ENCODE assay signal across 15 cellular contexts in genomic region chr7:27094304-27095049, GRCh38. TPM values are rescaled to one million over a fixed set of nuclear protein-coding genes. Genes with fewer than 3 reads are reported as not detected.
A peak's percentile ranks its signal among the peaks of the same experiment; 100 is the strongest.
DNase-seq lines count a peak whose midpoint lies in the region; FAIRE-seq and TF ChIP-seq lines count a peak whose summit lies in the region.
"Had no signal": no experiment of that assay in that cellular context is flagged by ENCODE, and none has a peak within 500 bp of the region (broad histone marks: within the 10 kb centered on the region; RNA-seq: fewer than 3 reads in every experiment).

No MANE protein-coding gene starts in this region.

- H2BK15ac ChIP-seq in neuronal stem cell (ENCODE audit: low read length) = no peak overlapping the region

- H4K8ac ChIP-seq in neuronal stem cell (ENCODE audit: low read depth, low read length) = no peak overlapping the region

- POLR2A ChIA-PET in Caco-2 (lab: Charles Lee) = interaction anchor here (0.6 kb wide), 1 partner anchor 45 kb away, joined by 3 read pairs; no protein-coding TSS in a partner anchor
- POLR2A ChIA-PET in endothelial cell of umbilical vein (lab: Charles Lee) = no interaction called here

- peaks cover 57% of the 10 kb centered on the region for H3K4me1 Mint-ChIP-seq in Caco-2 (ENCODE audit: low read depth, unreplicated experiment)

- H3K27me3 ChIP-seq in Caco-2 (replicated peaks; ENCODE audit: control insufficient read depth, insufficient read depth, low read length) = no peaks in the 10 kb centered on the region
- no peaks in the 10 kb centered on the region for H3K27me3 ChIP-seq in Karpas-422 (ENCODE audit: low read length)
- no peaks in the 10 kb centered on the region for H3K27me3 ChIP-seq in endothelial cell of umbilical vein (ENCODE audit: control insufficient read depth in 2 of 2, insufficient read depth in 2 of 2, low read length in 2 of 2)
- H3K27me3 ChIP-seq in neuronal stem cell (ENCODE audit: control insufficient read depth in 3 of 3, insufficient read depth in 3 of 3, low read depth in 1 of 3, low read length in 3 of 3) = peaks cover 43 to 98% (median 96%) of the 10 kb centered on the region in 3 experiments

- no peak for TF ChIP-seq CTCF in Caco-2 (IDR thresholded peaks at IDR 0.05; ENCODE audit: insufficient read depth in 1 of 2, low read depth in 1 of 2, low read length in 1 of 2, severe bottlenecking in 1 of 2, unreplicated experiment in 1 of 2)
- no peak for TF ChIP-seq CTCF in endothelial cell of umbilical vein (IDR thresholded peaks at IDR 0.05; ENCODE audit: extremely low read depth in 1 of 2, insufficient read depth in 1 of 2, low read depth in 1 of 2, low read length in 2 of 2)
- TF ChIP-seq CTCF in foreskin fibroblast (IDR thresholded peaks at IDR 0.05; ENCODE audit: low read depth, low read length) = no peak

- WGBS in neuronal stem cell (ENCODE audit: extremely low coverage in 2 of 2, insufficient read length in 2 of 2, insufficient replicate concordance in 1 of 2), 2 donors = no CpG with 5 or more reads among the region's 29 CpGs

- BruUV-seq in Caco-2 (replicated peaks; lab: Mats Ljungman, UMichigan) (no TSS peak), endothelial cell of umbilical vein (replicated peaks; lab: Mats Ljungman, UMichigan) (no TSS peak)

- no peaks in the 10 kb centered on the region for H4K20me1 ChIP-seq in Karpas-422 (ENCODE audit: insufficient read depth, low read depth, low read length)
- H4K20me1 ChIP-seq in endothelial cell of umbilical vein (replicated peaks; ENCODE audit: control insufficient read depth, extremely low read depth, insufficient read depth, low read length) = no peaks in the 10 kb centered on the region

- H3K79me2 ChIP-seq in Karpas-422 (ENCODE audit: low read length) (peaks cover 15% of the 10 kb centered on the region), endothelial cell of umbilical vein (ENCODE audit: control insufficient read depth, insufficient read depth, low read length) (peaks cover 42% of the 10 kb centered on the region)

- no peaks in the 10 kb centered on the region for H3K9me2 ChIP-seq in Karpas-422 (replicated peaks; ENCODE audit: insufficient read depth, low read length)

- H3K14ac ChIP-seq in neuronal stem cell (ENCODE audit: low read length) = no peak overlapping the region

- DNase-seq in Caco-2 = no peak
- no peak for DNase-seq in Karpas-422
- no peak for DNase-seq in endothelial cell of umbilical vein (ENCODE audit: low read depth, low spot score)
- DNase-seq in neuronal stem cell (ENCODE audit: low spot score) = peak; percentile 6
- no peak for DNase-seq in SK-N-DZ (ENCODE audit: low spot score)
- DNase-seq in hypothalamus (lab: John Stamatoyannopoulos, UW) = no peak
- no peak for DNase-seq in foreskin fibroblast
- DNase-seq: activated CD8-positive, alpha-beta memory T cell treated with anti-CD3 and anti-CD28 coated beads, Interleukin-2, amount 50 U/mL, for 4 hours; Calu3; NCI-H2107; stimulated activated CD4-positive, alpha-beta T cell treated with anti-CD3 and anti-CD28 coated beads, Interleukin-2, amount 100 ng/mL, for 48 hours; T1000 had no signal

- H2AK5ac ChIP-seq in neuronal stem cell (ENCODE audit: low read depth, low read length) = no peak overlapping the region

- peaks cover 17% of the 10 kb centered on the region for H3K4me1 ChIP-seq in Caco-2
- H3K4me1 ChIP-seq in Karpas-422 (ENCODE audit: low read length) = peaks cover 19% of the 10 kb centered on the region
- peaks cover 32% of the 10 kb centered on the region for H3K4me1 ChIP-seq in endothelial cell of umbilical vein (ENCODE audit: control insufficient read depth, extremely low read depth, insufficient read depth, low read length)
- no peaks in the 10 kb centered on the region for H3K4me1 ChIP-seq in neuronal stem cell (ENCODE audit: control insufficient read depth in 2 of 2, insufficient read depth in 1 of 2, low read depth in 1 of 2, low read length in 2 of 2)

- H3K79me1 ChIP-seq in neuronal stem cell (ENCODE audit: low read depth, low read length) = no peaks in the 10 kb centered on the region

- H3K4me3 Mint-ChIP-seq in Caco-2 (ENCODE audit: unreplicated experiment) = peak overlapping the region; percentile 87

- dilution Hi-C loops in endothelial cell of umbilical vein (cut with MboI; ENCODE audit: extremely low pct_ligation_motif_present, low sequenced_read_pairs) = no loop called here

- peak overlapping the region; percentile 3 for H3K23ac ChIP-seq in neuronal stem cell (ENCODE audit: low read depth, low read length, poor library complexity)

- intact Hi-C loops in Caco-2 (cut with micrococcal nuclease; ENCODE audit: unreplicated experiment) (no loop called here), endothelial cell of umbilical vein (cut with micrococcal nuclease) (loop anchor here (2.0 kb wide), 1 partner anchor 28 kb away; no protein-coding TSS in a partner anchor)

- H2AFZ ChIP-seq in Karpas-422 (ENCODE audit: low read length) (no peak overlapping the region), endothelial cell of umbilical vein (ENCODE audit: low read depth, low read length) (no peak overlapping the region), neuronal stem cell (ENCODE audit: low read length) (no peak overlapping the region)

- no peak overlapping the region for H2BK12ac ChIP-seq in neuronal stem cell (ENCODE audit: low read length)

- H3K36me3 ChIP-seq in Caco-2 (ENCODE audit: control insufficient read depth, insufficient read depth, low read length) = no peaks in the 10 kb centered on the region
- H3K36me3 ChIP-seq in Karpas-422 (ENCODE audit: insufficient read depth, low read length) = no peaks in the 10 kb centered on the region
- no peaks in the 10 kb centered on the region for H3K36me3 ChIP-seq in endothelial cell of umbilical vein (ENCODE audit: control insufficient read depth in 2 of 2, extremely low read depth in 1 of 2, insufficient read depth in 2 of 2, low read length in 2 of 2)
- no peaks in the 10 kb centered on the region for H3K36me3 ChIP-seq in neuronal stem cell (replicated peaks in 1 of 2; ENCODE audit: control insufficient read depth in 2 of 2, insufficient read depth in 2 of 2, low read length in 2 of 2)

- no peaks in the 10 kb centered on the region for H3K9me3 Mint-ChIP-seq in Caco-2 (ENCODE audit: unreplicated experiment)

- peaks cover 19% of the 10 kb centered on the region for H3K36me3 Mint-ChIP-seq in Caco-2 (ENCODE audit: insufficient read depth, unreplicated experiment)

- H3K27ac ChIP-seq in Karpas-422 (ENCODE audit: low read length) = no peak overlapping the region
- H3K27ac ChIP-seq in endothelial cell of umbilical vein (ENCODE audit: insufficient read depth, low read depth, low read length) = no peak overlapping the region
- no peak overlapping the region for H3K27ac ChIP-seq in neuronal stem cell (replicated peaks; ENCODE audit: low read length)

- peak overlapping the region; percentile 74 for H3K27ac Mint-ChIP-seq in Caco-2 (ENCODE audit: unreplicated experiment)

- no peak for TF ChIP-seq POLR2A in endothelial cell of umbilical vein (IDR thresholded peaks at IDR 0.05; ENCODE audit: low read depth, low read length)

- H3K4me3 ChIP-seq in Caco-2 (ENCODE audit: low read depth, low read length) = no peak overlapping the region
- peak overlapping the region; percentile 85 for H3K4me3 ChIP-seq in Karpas-422 (ENCODE audit: low read length)
- no peak overlapping the region for H3K4me3 ChIP-seq in endothelial cell of umbilical vein (replicated peaks in 1 of 3; ENCODE audit: insufficient read depth in 1 of 3, low read depth in 1 of 3, low read length in 3 of 3)
- H3K4me3 ChIP-seq in neuronal stem cell (ENCODE audit: low read length in 2 of 2) = no peak overlapping the region
- no peak overlapping the region for H3K4me3 ChIP-seq in foreskin fibroblast (ENCODE audit: low read depth in 1 of 2, low read length in 2 of 2)

- CTCF ChIA-PET in Caco-2 (lab: Charles Lee) (interaction anchor here (1.1 kb wide), 1 partner anchor 17 kb away, joined by 3 read pairs; no protein-coding TSS in a partner anchor), endothelial cell of umbilical vein (lab: Charles Lee) (interaction anchor here (1.8 to 9.6 kb wide), 3 partner anchors 231 to 412 kb away, joined by 4 to 124 read pairs (median 5); partner anchors contain the start of gene SKAP2)

- H3K9ac ChIP-seq in Karpas-422 (ENCODE audit: low read length) = no peak overlapping the region
- H3K9ac ChIP-seq in endothelial cell of umbilical vein (replicated peaks; ENCODE audit: extremely low read depth, insufficient read depth, low read length) = no peak overlapping the region
- no peak overlapping the region for H3K9ac ChIP-seq in neuronal stem cell (ENCODE audit: low read depth, low read length, poor library complexity)

- H3K27me3 Mint-ChIP-seq in Caco-2 (ENCODE audit: insufficient read depth, unreplicated experiment) = no peaks in the 10 kb centered on the region

- H4K91ac ChIP-seq in neuronal stem cell (ENCODE audit: low read depth, low read length, poor library complexity) = no peak overlapping the region

- H3K4ac ChIP-seq in neuronal stem cell (ENCODE audit: low read length) = no peak overlapping the region

- FAIRE-seq in endothelial cell of umbilical vein (lab: Jason Lieb, UNC) = no peak
- FAIRE-seq: astrocyte, GM19239, islet of Langerhans had no signal

- no peak overlapping the region for H2BK5ac ChIP-seq in neuronal stem cell (ENCODE audit: low read length)

- peak overlapping the region; percentile 86 for H3K4me2 ChIP-seq in Karpas-422 (ENCODE audit: low read depth, low read length, poor library complexity, severe bottlenecking)
- H3K4me2 ChIP-seq in endothelial cell of umbilical vein (ENCODE audit: insufficient read depth, low read length) = peak overlapping the region; percentile 47
- no peak overlapping the region for H3K4me2 ChIP-seq in neuronal stem cell (ENCODE audit: insufficient read depth, low read length, poor library complexity, severe bottlenecking)

- H3K18ac ChIP-seq in neuronal stem cell (ENCODE audit: low read length) = no peak overlapping the region

- no peaks in the 10 kb centered on the region for H3K9me1 ChIP-seq in endothelial cell of umbilical vein (replicated peaks; ENCODE audit: control insufficient read depth, extremely low read depth, insufficient read depth, low read length)

- H2BK120ac ChIP-seq in neuronal stem cell (ENCODE audit: low read depth, low read length) = no peak overlapping the region

- no peaks in the 10 kb centered on the region for H3K9me3 ChIP-seq in Caco-2
- no peaks in the 10 kb centered on the region for H3K9me3 ChIP-seq in Karpas-422 (ENCODE audit: low read length)
- no peaks in the 10 kb centered on the region for H3K9me3 ChIP-seq in endothelial cell of umbilical vein (replicated peaks; ENCODE audit: control insufficient read depth, insufficient read depth, low read length)
- H3K9me3 ChIP-seq in neuronal stem cell (replicated peaks in 1 of 2; ENCODE audit: control insufficient read depth in 2 of 2, insufficient read depth in 1 of 2, low read depth in 1 of 2, low read length in 2 of 2) = peaks cover 2 to 3% of the 10 kb centered on the region in 2 donors

RNA-seq across cellular contexts. Expression of gene HOXA1, which starts 1.3 kb away (rescaled TPM):
- total RNA-seq in Caco-2 (2022) = 18.5 and 18.8 TPM in 2 replicates
- 4.1 and 4.4 TPM in 2 replicates for total RNA-seq in Karpas-422 (2014; rRNA removed; shearing (Covaris generic); ENCODE audit: low replicate concordance)
- 1.5 and 2.4 TPM in 2 replicates for total RNA-seq in endothelial cell of umbilical vein
- 1.2 and 1.5 TPM in 2 replicates for polyA plus RNA-seq in endothelial cell of umbilical vein
- 0.99 and 1.2 TPM in 2 replicates for polyA plus RNA-seq in endothelial cell of umbilical vein (2011; cell fraction: cytosol; rRNA removed)
- polyA plus RNA-seq in endothelial cell of umbilical vein (2011; cell fraction: nucleus; rRNA removed) = 1.5 and 1.6 TPM in 2 replicates
- 1.4 and 2.3 TPM in 2 replicates for polyA plus RNA-seq in endothelial cell of umbilical vein (2012)
- 0.89 and 1.3 TPM in 2 replicates for polyA minus RNA-seq in endothelial cell of umbilical vein
- polyA minus RNA-seq in endothelial cell of umbilical vein (2011; cell fraction: cytosol; rRNA and poly(A)+ RNA removed) = not detected
- polyA minus RNA-seq in endothelial cell of umbilical vein (2011; cell fraction: nucleus; rRNA and poly(A)+ RNA removed) = 1.1 and 1.3 TPM in 2 replicates
- polyA plus RNA-seq in neuronal stem cell (2013, experiment 1 of 2) = not detected
- polyA plus RNA-seq in neuronal stem cell (2013, experiment 2 of 2) = not detected
- polyA plus RNA-seq in SK-N-DZ (2014; cell fraction: cytosol; rRNA removed) = not detected in 2 replicates
- not detected in 2 replicates for polyA plus RNA-seq in SK-N-DZ (2014; cell fraction: nucleus; rRNA removed)

RNA-seq across cellular contexts. Expression of gene HOXA2, which starts 8.0 kb away (rescaled TPM):
- total RNA-seq in Caco-2 (2022) = 1.5 and 1.8 TPM in 2 replicates
- total RNA-seq in Karpas-422 (2014; rRNA removed; shearing (Covaris generic); ENCODE audit: low replicate concordance) = 0.41 and 0.47 TPM in 2 replicates
- 2.2 and 2.3 TPM in 2 replicates for total RNA-seq in endothelial cell of umbilical vein
- 1.6 and 1.9 TPM in 2 replicates for polyA plus RNA-seq in endothelial cell of umbilical vein
- polyA plus RNA-seq in endothelial cell of umbilical vein (2011; cell fraction: cytosol; rRNA removed) = 1.2 and 1.4 TPM in 2 replicates
- 4.1 and 4.8 TPM in 2 replicates for polyA plus RNA-seq in endothelial cell of umbilical vein (2011; cell fraction: nucleus; rRNA removed)
- polyA plus RNA-seq in endothelial cell of umbilical vein (2012) = 1.1 and 2.0 TPM in 2 replicates
- polyA minus RNA-seq in endothelial cell of umbilical vein = 0.68 and 0.98 TPM in 2 replicates
- not detected for polyA minus RNA-seq in endothelial cell of umbilical vein (2011; cell fraction: cytosol; rRNA and poly(A)+ RNA removed)
- polyA minus RNA-seq in endothelial cell of umbilical vein (2011; cell fraction: nucleus; rRNA and poly(A)+ RNA removed) = 2.5 and 3.0 TPM in 2 replicates
- polyA plus RNA-seq in neuronal stem cell (2013, experiment 1 of 2) = 0.04 TPM
- not detected for polyA plus RNA-seq in neuronal stem cell (2013, experiment 2 of 2)
- polyA plus RNA-seq in SK-N-DZ (2014; cell fraction: cytosol; rRNA removed) = not detected in 2 replicates
- polyA plus RNA-seq in SK-N-DZ (2014; cell fraction: nucleus; rRNA removed) = not detected in 2 replicates
- total RNA-seq: astrocyte had no signal

RNA-seq across cellular contexts. Expression of gene HOXA4, which starts 36.1 kb away (rescaled TPM):
- 4.8 and 5.5 TPM in 2 replicates for total RNA-seq in Caco-2 (2022)
- 0.79 TPM in 1 of 2 replicates, not detected in the other for total RNA-seq in Karpas-422 (2014; rRNA removed; shearing (Covaris generic); ENCODE audit: low replicate concordance)
- 7.5 and 8.1 TPM in 2 replicates for total RNA-seq in endothelial cell of umbilical vein
- 4.9 and 5.8 TPM in 2 replicates for polyA plus RNA-seq in endothelial cell of umbilical vein
- polyA plus RNA-seq in endothelial cell of umbilical vein (2011; cell fraction: cytosol; rRNA removed) = 5.1 and 5.7 TPM in 2 replicates
- polyA plus RNA-seq in endothelial cell of umbilical vein (2011; cell fraction: nucleus; rRNA removed) = 16.7 and 22.7 TPM in 2 replicates
- 10.9 and 15.8 TPM in 2 replicates for polyA plus RNA-seq in endothelial cell of umbilical vein (2012)
- polyA minus RNA-seq in endothelial cell of umbilical vein = 2.7 TPM in 2 replicates
- polyA minus RNA-seq in endothelial cell of umbilical vein (2011; cell fraction: cytosol; rRNA and poly(A)+ RNA removed) = not detected
- 6.6 and 7.0 TPM in 2 replicates for polyA minus RNA-seq in endothelial cell of umbilical vein (2011; cell fraction: nucleus; rRNA and poly(A)+ RNA removed)
- not detected for polyA plus RNA-seq in neuronal stem cell (2013, experiment 1 of 2)
- polyA plus RNA-seq in neuronal stem cell (2013, experiment 2 of 2) = not detected
- polyA plus RNA-seq in SK-N-DZ (2014; cell fraction: cytosol; rRNA removed) = not detected in 2 replicates
- not detected in 2 replicates for polyA plus RNA-seq in SK-N-DZ (2014; cell fraction: nucleus; rRNA removed)
- total RNA-seq: astrocyte had no signal

RNA-seq across cellular contexts. Expression of gene HOXA5, which starts 49.0 kb away (rescaled TPM):
- total RNA-seq in Caco-2 (2022) = 4.3 and 4.9 TPM in 2 replicates
- total RNA-seq in Karpas-422 (2014; rRNA removed; shearing (Covaris generic); ENCODE audit: low replicate concordance) = 3.6 and 4.1 TPM in 2 replicates
- total RNA-seq in endothelial cell of umbilical vein = 18.8 and 21.4 TPM in 2 replicates
- polyA plus RNA-seq in endothelial cell of umbilical vein = 18.6 and 22.1 TPM in 2 replicates
- 15.7 and 18.5 TPM in 2 replicates for polyA plus RNA-seq in endothelial cell of umbilical vein (2011; cell fraction: cytosol; rRNA removed)
- polyA plus RNA-seq in endothelial cell of umbilical vein (2011; cell fraction: nucleus; rRNA removed) = 29.1 and 32.2 TPM in 2 replicates
- 19.5 and 28.4 TPM in 2 replicates for polyA plus RNA-seq in endothelial cell of umbilical vein (2012)
- polyA minus RNA-seq in endothelial cell of umbilical vein = 12.0 and 16.8 TPM in 2 replicates
- polyA minus RNA-seq in endothelial cell of umbilical vein (2011; cell fraction: cytosol; rRNA and poly(A)+ RNA removed) = 1.3 TPM
- 10.0 and 11.6 TPM in 2 replicates for polyA minus RNA-seq in endothelial cell of umbilical vein (2011; cell fraction: nucleus; rRNA and poly(A)+ RNA removed)
- not detected for polyA plus RNA-seq in neuronal stem cell (2013, experiment 1 of 2)
- polyA plus RNA-seq in neuronal stem cell (2013, experiment 2 of 2) = not detected
- polyA plus RNA-seq in SK-N-DZ (2014; cell fraction: cytosol; rRNA removed) = not detected in 2 replicates
- not detected in 2 replicates for polyA plus RNA-seq in SK-N-DZ (2014; cell fraction: nucleus; rRNA removed)
- total RNA-seq: astrocyte had no signal

RNA-seq across cellular contexts. Expression of gene HOXA6, which starts 53.1 kb away (rescaled TPM):
- total RNA-seq in Caco-2 (2022) (5.6 and 8.1 TPM in 2 replicates), endothelial cell of umbilical vein (17.9 and 20.7 TPM in 2 replicates)
- 3.4 and 8.4 TPM in 2 replicates for total RNA-seq in Karpas-422 (2014; rRNA removed; shearing (Covaris generic); ENCODE audit: low replicate concordance)
- polyA plus RNA-seq in endothelial cell of umbilical vein = 7.8 and 10.0 TPM in 2 replicates
- polyA plus RNA-seq in endothelial cell of umbilical vein (2011; cell fraction: cytosol; rRNA removed) = 5.0 and 6.7 TPM in 2 replicates
- 15.6 and 19.9 TPM in 2 replicates for polyA plus RNA-seq in endothelial cell of umbilical vein (2011; cell fraction: nucleus; rRNA removed)
- 6.1 and 6.2 TPM in 2 replicates for polyA plus RNA-seq in endothelial cell of umbilical vein (2012)
- polyA minus RNA-seq in endothelial cell of umbilical vein = 6.1 and 6.7 TPM in 2 replicates
- polyA minus RNA-seq in endothelial cell of umbilical vein (2011; cell fraction: cytosol; rRNA and poly(A)+ RNA removed) = not detected
- polyA minus RNA-seq in endothelial cell of umbilical vein (2011; cell fraction: nucleus; rRNA and poly(A)+ RNA removed) = 8.4 and 18.0 TPM in 2 replicates
- not detected for polyA plus RNA-seq in neuronal stem cell (2013, experiment 1 of 2)
- not detected for polyA plus RNA-seq in neuronal stem cell (2013, experiment 2 of 2)
- not detected in 2 replicates for polyA plus RNA-seq in SK-N-DZ (2014; cell fraction: cytosol; rRNA removed)
- not detected in 2 replicates for polyA plus RNA-seq in SK-N-DZ (2014; cell fraction: nucleus; rRNA removed)
- total RNA-seq: astrocyte had no signal
